10 cellular contexts compared by ENCODE assay signal in genomic region chr2:69774984-69775982, GRCh38. TPM values are rescaled to one million over a fixed set of nuclear protein-coding genes. Genes with fewer than 3 reads are reported as not detected.
DNase-seq lines count a peak whose midpoint lies in the region; ATAC-seq, FAIRE-seq and TF ChIP-seq lines count a peak whose summit lies in the region.
"Had no signal": no experiment of that assay in that cellular context is flagged by ENCODE, and none has a peak within 500 bp of the region (broad histone marks: within the 10 kb centered on the region; RNA-seq: fewer than 3 reads in every experiment).

No MANE protein-coding gene starts in this region.

- no CpG with 5 or more reads among the region's 7 CpGs for WGBS in H9 (ENCODE audit: extremely low coverage, insufficient read length, low lambda C conversion rate)
- WGBS in pancreas, 2 donors = 31 to 33% methylated on average over 7 of the region's 7 CpGs

- H2BK12ac ChIP-seq in H9 (ENCODE audit: insufficient read length, low read depth, low read length) = no peak overlapping the region

- no peak for TF ChIP-seq CTCF in H9 (conservative IDR thresholded peaks at IDR 0.05)
- no peak for TF ChIP-seq CTCF in pancreas (IDR thresholded peaks at IDR 0.05)
- no peak for TF ChIP-seq CTCF in nephron progenitor cell (IDR thresholded peaks at IDR 0.05)
- no peak for TF ChIP-seq CTCF in dorsolateral prefrontal cortex (IDR thresholded peaks at IDR 0.05 in 54 of 56, conservative IDR thresholded peaks at IDR 0.05 in 2 of 56; ENCODE audit: low read depth in 1 of 56, partially characterized antibody in 56 of 56)

- H3K27me3 ChIP-seq in H9 (ENCODE audit: insufficient read depth, low read length) (no peaks in the 10 kb centered on the region), pancreas (no peaks in the 10 kb centered on the region), dorsolateral prefrontal cortex (no peaks in the 10 kb centered on the region)

- H3K4me1 Mint-ChIP-seq in H9 (peaks cover 34 to 61% of the 10 kb centered on the region in 2 experiments), nephron progenitor cell (peaks cover 22% of the 10 kb centered on the region)
- peaks cover 73% of the 10 kb centered on the region for H3K4me1 Mint-ChIP-seq in activated naive CD8-positive, alpha-beta T cell treated with anti-CD3 and anti-CD28 coated beads, Interleukin-2, amount 50 U/mL, for 24 hours

- no peaks in the 10 kb centered on the region for H4K20me1 ChIP-seq in H9 (ENCODE audit: control insufficient read depth, insufficient read depth, insufficient read length)

- no peak overlapping the region for H4K8ac ChIP-seq in H9 (replicated peaks; ENCODE audit: insufficient read length, low read depth, low read length)

- no peaks in the 10 kb centered on the region for H3K23me2 ChIP-seq in H9 (ENCODE audit: insufficient read length, low read depth, low read length, poor library complexity, severe bottlenecking)

- H3K4me1 ChIP-seq in H9 (ENCODE audit: insufficient read depth, low read length) (peaks cover 7% of the 10 kb centered on the region; the same call in 1 of the 2 replicates), pancreas (peaks cover 14 to 57% (median 23%) of the 10 kb centered on the region in 3 donors)

- H2AFZ ChIP-seq in H9 (ENCODE audit: low read length) = no peak overlapping the region

- H3K9me3 ChIP-seq in H9 (ENCODE audit: control insufficient read depth, low read depth, low read length) (no peaks in the 10 kb centered on the region), pancreas (no peaks in the 10 kb centered on the region)

- H3K27ac Mint-ChIP-seq in H9 = peak overlapping the region in 1 of 3 experiments; percentile 91; a peak in 2 of 7 replicates
- peak overlapping the region; percentile 74 for H3K27ac Mint-ChIP-seq in activated naive CD8-positive, alpha-beta T cell treated with anti-CD3 and anti-CD28 coated beads, Interleukin-2, amount 50 U/mL, for 24 hours
- H3K27ac Mint-ChIP-seq in nephron progenitor cell = no peak overlapping the region

- intact Hi-C loops in pancreas (cut with DNase I) (no loop called here), dorsolateral prefrontal cortex (cut with DNase I) (loop anchor here in 1 of 2 donors (5.0 kb wide), 1 partner anchor 37 kb away; no protein-coding TSS in a partner anchor)

- no peaks in the 10 kb centered on the region for H3K79me1 ChIP-seq in H9 (ENCODE audit: insufficient read depth, low read depth, low read length, poor library complexity, severe bottlenecking)

- H3K9me3 Mint-ChIP-seq in H9 = peaks cover 11 to 13% of the 10 kb centered on the region in 2 experiments
- H3K9me3 Mint-ChIP-seq in activated naive CD8-positive, alpha-beta T cell treated with anti-CD3 and anti-CD28 coated beads, Interleukin-2, amount 50 U/mL, for 24 hours = peaks cover 8% of the 10 kb centered on the region
- peaks cover 26% of the 10 kb centered on the region for H3K9me3 Mint-ChIP-seq in nephron progenitor cell

- H2BK15ac ChIP-seq in H9 (ENCODE audit: low read depth, low read length) = no peak overlapping the region

- H2BK5ac ChIP-seq in H9 (ENCODE audit: insufficient read length, low read length) = no peak overlapping the region

- no peaks in the 10 kb centered on the region for H3K36me3 ChIP-seq in pancreas

- H3K18ac ChIP-seq in H9 (ENCODE audit: insufficient read length, low read depth, low read length) = no peak overlapping the region

- no peak overlapping the region for H3K4ac ChIP-seq in H9 (ENCODE audit: low read depth, low read length)

- H2BK20ac ChIP-seq in H9 (ENCODE audit: low read depth, low read length, poor library complexity, severe bottlenecking) = no peak overlapping the region

- no peak overlapping the region for H3K27ac ChIP-seq in H9 (ENCODE audit: insufficient read length, low read depth, low read length)
- H3K27ac ChIP-seq in pancreas = peak overlapping the region in 2 of 4 donors; percentile 47 to 57
- peak overlapping the region in 17 of 59 donors; percentile 1 to 86 (median 28) for H3K27ac ChIP-seq in dorsolateral prefrontal cortex
- H3K27ac ChIP-seq: SK-N-MC had no signal

- H2AK5ac ChIP-seq in H9 (ENCODE audit: insufficient read length, low read length) = no peak overlapping the region

- H3K27me3 Mint-ChIP-seq in H9 (ENCODE audit: low read depth) (no peaks in the 10 kb centered on the region), nephron progenitor cell (ENCODE audit: low read depth, poor library complexity) (no peaks in the 10 kb centered on the region)
- no peaks in the 10 kb centered on the region for H3K27me3 Mint-ChIP-seq in activated naive CD8-positive, alpha-beta T cell treated with anti-CD3 and anti-CD28 coated beads, Interleukin-2, amount 50 U/mL, for 24 hours

- H3K23ac ChIP-seq in H9 (ENCODE audit: insufficient read length, low read depth, low read length) = no peak overlapping the region

- H3K4me3 Mint-ChIP-seq in H9 = no peak overlapping the region
- peak overlapping the region; percentile 4 for H3K4me3 Mint-ChIP-seq in activated naive CD8-positive, alpha-beta T cell treated with anti-CD3 and anti-CD28 coated beads, Interleukin-2, amount 50 U/mL, for 24 hours
- no peak overlapping the region for H3K4me3 Mint-ChIP-seq in nephron progenitor cell

- H3K36me3 Mint-ChIP-seq in H9 (ENCODE audit: insufficient read depth in 1 of 3, low read depth in 3 of 3) (peaks cover 2 to 12% (median 2%) of the 10 kb centered on the region in 3 experiments; a peak in 4 of 7 replicates), nephron progenitor cell (ENCODE audit: low read depth) (peaks cover 26% of the 10 kb centered on the region)
- H3K36me3 Mint-ChIP-seq in activated naive CD8-positive, alpha-beta T cell treated with anti-CD3 and anti-CD28 coated beads, Interleukin-2, amount 50 U/mL, for 24 hours (ENCODE audit: low read depth) = peaks cover 5% of the 10 kb centered on the region

- H4K91ac ChIP-seq in H9 (ENCODE audit: insufficient read length, low read depth, low read length) = no peak overlapping the region

- H3T11ph ChIP-seq in H9 (ENCODE audit: low read length) = no peak overlapping the region

- DNase-seq in H9 = no peak
- peak; percentile 25 for DNase-seq in activated naive CD8-positive, alpha-beta T cell treated with anti-CD3 and anti-CD28 coated beads, Interleukin-2, amount 50 U/mL, for 24 hours
- no peak for DNase-seq in pancreas
- DNase-seq in nephron progenitor cell = no peak
- DNase-seq in foreskin melanocyte = no peak
- DNase-seq in NCI-H146 treated with DMSO at 0.1 percent for 48 hours (lab: John Stamatoyannopoulos, UW; ENCODE audit: unreplicated experiment) = no peak
- no peak for DNase-seq in dorsolateral prefrontal cortex
- DNase-seq: NCI-H1105 had no signal

- H3K79me2 ChIP-seq in H9 (ENCODE audit: insufficient read depth, low read length) = no peaks in the 10 kb centered on the region

- ATAC-seq in GM18498 (IDR thresholded peaks at IDR 0.05; ENCODE audit: unreplicated experiment) (peak; percentile 61), pancreas (peak in 3 of 4 donors; percentile 9 to 57 (median 39))
- ATAC-seq in activated naive CD8-positive, alpha-beta T cell treated with anti-CD3 and anti-CD28 coated beads, Interleukin-2, amount 50 U/mL, for 24 hours = peak; percentile 84

- no peak overlapping the region for H3K14ac ChIP-seq in H9 (ENCODE audit: insufficient read depth, low read length)

- no peak for FAIRE-seq in pancreas (lab: Jason Lieb, UNC)

- H4K5ac ChIP-seq in H9 (ENCODE audit: insufficient read length, low read depth, low read length) = no peak overlapping the region

- H2BK120ac ChIP-seq in H9 (ENCODE audit: low read depth, low read length, poor library complexity, severe bottlenecking) = peak overlapping the region; percentile 30

- no peak overlapping the region for H3K4me3 ChIP-seq in pancreas
- H3K4me3 ChIP-seq in dorsolateral prefrontal cortex = no peak overlapping the region
- H3K4me3 ChIP-seq: SK-N-MC had no signal

- H3K4me2 ChIP-seq in H9 (ENCODE audit: insufficient read depth, insufficient read length, low read length) = no peak overlapping the region

- no peak overlapping the region for H3K56ac ChIP-seq in H9 (ENCODE audit: insufficient read length, low read depth, low read length)

- no peak overlapping the region for H3K9ac ChIP-seq in H9 (ENCODE audit: extremely low read depth, insufficient read length, low read length)

RNA-seq across cellular contexts. Expression of gene ANXA4, which starts 33.3 kb away (rescaled TPM):
- total RNA-seq in H9 (2021) (14.3 and 14.4 TPM in 2 replicates), pancreas (100 to 1,000 TPM; 338 to 762 (median 463) TPM), dorsolateral prefrontal cortex (10 to 100 TPM; 19.3 to 78.4 (median 36.1) TPM)
- polyA plus RNA-seq in pancreas = 100 to 1,000 TPM; 215 to 540 TPM

RNA-seq across cellular contexts. Expression of gene GMCL1, which starts 54.2 kb away (rescaled TPM):
- total RNA-seq in H9 (2021) (18.6 and 20.6 TPM in 2 replicates), pancreas (10 to 100 TPM in 2 of 6 donors, 1 to 10 TPM in 4; 9.2 to 15.4 (median 9.4) TPM), dorsolateral prefrontal cortex (10 to 100 TPM; 11.5 to 39.4 (median 22.1) TPM)
- 10 to 100 TPM in 1 of 2 donors, 1 to 10 TPM in 1; 7.6 to 12.9 TPM for polyA plus RNA-seq in pancreas

Comparison
In these comparisons a context has a peak if more than half of its experiments do, and no peak if none do; other contexts are left out.
1. RNA of gene ANXA4, which starts 33.3 kb away (total RNA-seq): 338 to 762 TPM in pancreas; 19.3 to 78.4 TPM in dorsolateral prefrontal cortex and 14.3 to 14.4 TPM in H9; every median in the first group is over 4 times any median in the second.
2. Peak in every context shown above with its lines, with median percentiles within 50 percentile points of each other: ATAC-seq.